Comparison of ENCODE assay signal across 8 cellular contexts in genomic region chr2:234495076-234495800, GRCh38. TPM values are rescaled to one million over a fixed set of nuclear protein-coding genes. Genes with fewer than 3 reads are reported as not detected.
A peak's percentile ranks its signal among the peaks of the same experiment; 100 is the strongest.
DNase-seq lines count a peak whose midpoint lies in the region; ATAC-seq and TF ChIP-seq lines count a peak whose summit lies in the region.

No MANE protein-coding gene starts in this region.

- H3K4me1 Mint-ChIP-seq in effector memory CD8-positive, alpha-beta T cell (ENCODE audit: low read depth in 2 of 2), result peaks cover 48 to 49% of the 10 kb centered on the region in 2 donors
- H3K4me1 Mint-ChIP-seq in nephron progenitor cell, result peaks cover 55% of the 10 kb centered on the region

- H3K4me3 Mint-ChIP-seq in effector memory CD8-positive, alpha-beta T cell, result peak overlapping the region; percentile 95 to 100
- peak overlapping the region; percentile 98 for H3K4me3 Mint-ChIP-seq in nephron progenitor cell

- H3K9me3 Mint-ChIP-seq in effector memory CD8-positive, alpha-beta T cell, result no peaks in the 10 kb centered on the region
- no peaks in the 10 kb centered on the region for H3K9me3 Mint-ChIP-seq in nephron progenitor cell

- no peaks in the 10 kb centered on the region for H3K9me3 ChIP-seq in SJSA1 (replicated peaks)

- peak; percentile 23 for DNase-seq in NCI-H1105 treated with DMSO at 0.1 percent for 48 hours (lab: John Stamatoyannopoulos, UW)
- DNase-seq in NCI-H1105 (lab: John Stamatoyannopoulos, UW), result no peak
- DNase-seq in SJSA1 (ENCODE audit: low read depth in 1 of 2, low spot score in 2 of 2), result no peak
- no peak for DNase-seq in effector memory CD8-positive, alpha-beta T cell
- peak; percentile 49 for DNase-seq in nephron progenitor cell
- DNase-seq in NCI-H128 (lab: John Stamatoyannopoulos, UW; ENCODE audit: unreplicated experiment), result no peak

- H3K36me3 ChIP-seq in SJSA1, result peaks cover 7% of the 10 kb centered on the region

- ATAC-seq in effector memory CD8-positive, alpha-beta T cell (replicated peaks), result no peak
- ATAC-seq in HG03039 (IDR thresholded peaks at IDR 0.05; ENCODE audit: unreplicated experiment) (no peak), GM18867 (IDR thresholded peaks at IDR 0.05; ENCODE audit: unreplicated experiment) (no peak)

- TF ChIP-seq CTCF in nephron progenitor cell (IDR thresholded peaks at IDR 0.05), result no peak

- peak overlapping the region; percentile 99 to 100 for H3K27ac Mint-ChIP-seq in effector memory CD8-positive, alpha-beta T cell
- peak overlapping the region; percentile 96 for H3K27ac Mint-ChIP-seq in nephron progenitor cell

- H3K27me3 Mint-ChIP-seq in effector memory CD8-positive, alpha-beta T cell, result no peaks in the 10 kb centered on the region
- H3K27me3 Mint-ChIP-seq in nephron progenitor cell (ENCODE audit: low read depth, poor library complexity), result peaks cover 3% of the 10 kb centered on the region

- no peak overlapping the region for H3K27ac ChIP-seq in SJSA1

- peak overlapping the region; percentile 86 for H3K4me3 ChIP-seq in SJSA1

- H3K4me1 ChIP-seq in SJSA1 (replicated peaks), result peaks cover 27% of the 10 kb centered on the region

- H3K36me3 Mint-ChIP-seq in effector memory CD8-positive, alpha-beta T cell (ENCODE audit: insufficient read depth), result peaks cover 89% of the 10 kb centered on the region
- H3K36me3 Mint-ChIP-seq in nephron progenitor cell (ENCODE audit: low read depth), result peaks cover 36% of the 10 kb centered on the region

- H3K27me3 ChIP-seq in SJSA1 (replicated peaks), result no peaks in the 10 kb centered on the region

RNA-seq across cellular contexts. Expression of gene ARL4C, which starts 1.6 kb away (rescaled TPM):
- 6.3 and 14.5 TPM in 2 replicates for total RNA-seq in SJSA1 (2014; rRNA removed; shearing (Covaris generic))

Comparison
In these comparisons a context has a peak if more than half of its experiments do, and no peak if none do; other contexts are left out.
1. DNase-seq: peak in NCI-H1105 treated with DMSO at 0.1 percent for 48 hours (single experiment) and nephron progenitor cell (single experiment); none in NCI-H1105 (single experiment), SJSA1 (0 of 2), effector memory CD8-positive, alpha-beta T cell (0 of 3) and NCI-H128 (single experiment).